8 cellular contexts compared by ENCODE assay signal in the genomic region with DNA sequence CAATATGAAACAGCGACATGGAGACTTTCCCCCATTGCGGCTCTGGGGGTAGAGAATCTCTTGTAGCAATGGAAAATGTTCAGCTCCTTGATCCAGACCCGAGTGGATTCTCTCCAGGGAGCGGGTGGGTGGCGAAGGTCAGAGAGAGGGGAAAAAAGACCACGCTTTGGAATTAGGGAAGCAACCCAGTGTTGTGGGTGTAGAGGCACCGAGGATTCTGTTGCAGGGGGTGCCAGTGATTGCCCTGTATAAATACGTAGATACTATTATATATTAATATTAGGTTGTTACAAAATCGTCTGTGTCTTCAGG.
DNase-seq lines count a peak whose midpoint lies in the region; ATAC-seq and TF ChIP-seq lines count a peak whose summit lies in the region.

No MANE protein-coding gene starts in this region.

- peak in 1 of 5 donors; percentile 25 for DNase-seq in heart left ventricle
- DNase-seq in Right ventricle myocardium inferior (ENCODE audit: missing footprints), result no peak
- no peak for DNase-seq in adipocyte (ENCODE audit: low read depth)
- DNase-seq in COLO829 (ENCODE audit: low spot score), result no peak

- peaks cover 0 to 16% (median 6%) of the 10 kb centered on the region in 12 donors for H3K4me1 ChIP-seq in heart left ventricle
- peaks cover 5% of the 10 kb centered on the region for H3K4me1 ChIP-seq in adipocyte (ENCODE audit: control insufficient read depth, insufficient read depth, low read length)
- peaks cover 18% of the 10 kb centered on the region for H3K4me1 ChIP-seq in thymus (ENCODE audit: control insufficient read depth, insufficient read depth, low read length)

- H3K9ac ChIP-seq in adipocyte (ENCODE audit: low read length), result peak overlapping the region; percentile 95

- no peak for TF ChIP-seq CTCF in heart left ventricle (IDR thresholded peaks at IDR 0.05)

- TF ChIP-seq POLR2A in heart left ventricle (IDR thresholded peaks at IDR 0.05), result no peak

- H3K9me3 ChIP-seq in heart left ventricle (no peaks in the 10 kb centered on the region), adipocyte (ENCODE audit: control insufficient read depth, low read length) (no peaks in the 10 kb centered on the region), thymus (ENCODE audit: control insufficient read depth) (no peaks in the 10 kb centered on the region)

- peak overlapping the region; percentile 97 to 100 (median 100) for H3K27ac ChIP-seq in heart left ventricle
- peak overlapping the region; percentile 97 for H3K27ac ChIP-seq in layer of hippocampus (ENCODE audit: low read depth, low read length)
- H3K27ac ChIP-seq in thymus (ENCODE audit: low read depth), result peak overlapping the region; percentile 96

- ATAC-seq in heart left ventricle, result no peak
- no peak for ATAC-seq in Right ventricle myocardium inferior
- no peak for ATAC-seq in GM21576 (IDR thresholded peaks at IDR 0.05; ENCODE audit: unreplicated experiment)
- ATAC-seq in HG03378 (IDR thresholded peaks at IDR 0.05; ENCODE audit: unreplicated experiment), result no peak

- 1 to 2% (median 2%) methylated on average over 9 of the region's 9 CpGs for WGBS in heart left ventricle, 4 donors
- 3% methylated on average over 9 of the region's 9 CpGs for WGBS in thymus

- intact Hi-C loops in heart left ventricle (cut with DNase I) (no loop called here), Right ventricle myocardium inferior (cut with DNase I) (no loop called here)

- H3K36me3 ChIP-seq in heart left ventricle (no peaks in the 10 kb centered on the region), adipocyte (ENCODE audit: control insufficient read depth, insufficient read depth, low read length, severe bottlenecking) (no peaks in the 10 kb centered on the region), thymus (ENCODE audit: control insufficient read depth, insufficient read depth) (no peaks in the 10 kb centered on the region)

- H3K4me3 ChIP-seq in heart left ventricle (peak overlapping the region; percentile 33 to 88 (median 74)), adipocyte (ENCODE audit: low read length) (peak overlapping the region; percentile 96), thymus (ENCODE audit: low read length) (peak overlapping the region; percentile 65)

- no peaks in the 10 kb centered on the region for H3K27me3 ChIP-seq in heart left ventricle
- H3K27me3 ChIP-seq in adipocyte (replicated peaks; ENCODE audit: control insufficient read depth, insufficient read depth, low read length), result no peaks in the 10 kb centered on the region
- no peaks in the 10 kb centered on the region for H3K27me3 ChIP-seq in layer of hippocampus (ENCODE audit: control insufficient read depth, insufficient read depth, low read length)
- H3K27me3 ChIP-seq in thymus (ENCODE audit: control insufficient read depth, insufficient read depth), result no peaks in the 10 kb centered on the region
